In the genomic region with DNA sequence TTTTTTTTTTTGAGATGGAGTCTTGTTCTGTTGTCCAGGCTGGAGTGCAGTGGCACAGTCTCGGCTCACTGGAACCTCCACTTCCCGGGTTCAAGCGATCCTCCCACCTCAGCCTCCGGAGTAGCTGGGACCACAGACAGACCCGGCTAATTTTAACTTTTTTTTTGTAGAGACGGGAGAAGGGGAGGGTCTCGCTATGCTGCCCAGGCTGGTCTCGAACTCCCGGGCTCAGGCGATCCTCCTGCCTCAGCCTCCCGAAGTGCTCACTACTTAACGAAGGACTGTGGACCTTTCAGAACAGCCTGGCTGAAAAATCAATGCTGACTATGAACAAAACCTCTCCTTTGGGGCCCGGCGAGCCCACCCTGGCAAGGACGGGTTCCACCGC, we compare ENCODE assay signal across 15 cellular contexts. TPM values are rescaled to one million over a fixed set of nuclear protein-coding genes. Genes with fewer than 3 reads are reported as not detected.
DNase-seq lines count a peak whose midpoint lies in the region; ATAC-seq and TF ChIP-seq lines count a peak whose summit lies in the region.
"Had no signal": no experiment of that assay in that cellular context is flagged by ENCODE, and none has a peak within 500 bp of the region (broad histone marks: within the 10 kb centered on the region; RNA-seq: fewer than 3 reads in every experiment).

No MANE protein-coding gene starts in this region.

- H3K27me3 Mint-ChIP-seq in progenitor cell of endocrine pancreas, result peaks cover 59% of the 10 kb centered on the region
- peaks cover 35% of the 10 kb centered on the region for H3K27me3 Mint-ChIP-seq in activated CD8-positive, alpha-beta T cell treated with anti-CD3 and anti-CD28 coated beads for 36 hours

- H3K4me3 Mint-ChIP-seq in progenitor cell of endocrine pancreas (ENCODE audit: low read depth), result peak overlapping the region; percentile 72
- H3K4me3 Mint-ChIP-seq in activated CD8-positive, alpha-beta T cell treated with anti-CD3 and anti-CD28 coated beads for 36 hours, result no peak overlapping the region
- H3K4me3 Mint-ChIP-seq: activated CD8-positive, alpha-beta T cell treated with anti-CD3 and anti-CD28 coated beads, Interleukin-2, amount 10 ng/mL, durations not matched to agents 7 days and 5 days had no signal

- CTCF ChIA-PET in activated CD8-positive, alpha-beta T cell treated with anti-CD3 and anti-CD28 coated beads for 36 hours (lab: Charles Lee), result no interaction called here

- intact Hi-C loops in heart left ventricle (cut with DNase I), result no loop called here
- intact Hi-C loops in left ventricle myocardium superior (cut with micrococcal nuclease), result no loop called here
- intact Hi-C loops in right cardiac atrium (cut with DNase I), result no loop called here
- intact Hi-C loops in vagina (cut with DNase I), result no loop called here
- intact Hi-C loops in posterior vena cava (cut with DNase I), result no loop called here
- intact Hi-C loops in activated CD8-positive, alpha-beta T cell treated with anti-CD3 and anti-CD28 coated beads for 36 hours (cut with micrococcal nuclease), result no loop called here

- H3K4me1 ChIP-seq in heart left ventricle, result peaks cover 0 to 12% (median 6%) of the 10 kb centered on the region in 12 donors
- H3K4me1 ChIP-seq in right cardiac atrium (ENCODE audit: control insufficient read depth, insufficient read depth, low read length), result peaks cover 3% of the 10 kb centered on the region
- H3K4me1 ChIP-seq in vagina, result peaks cover 15% of the 10 kb centered on the region

- H3K4me1 Mint-ChIP-seq in progenitor cell of endocrine pancreas (ENCODE audit: low read depth), result peaks cover 2% of the 10 kb centered on the region
- H3K4me1 Mint-ChIP-seq in activated CD8-positive, alpha-beta T cell treated with anti-CD3 and anti-CD28 coated beads for 36 hours (ENCODE audit: low read depth), result no peaks in the 10 kb centered on the region

- H3K27ac ChIP-seq in heart left ventricle, result no peak overlapping the region
- no peak overlapping the region for H3K27ac ChIP-seq in right cardiac atrium (ENCODE audit: low read length)
- H3K27ac ChIP-seq in vagina, result peak overlapping the region; percentile 61

- H3K27ac Mint-ChIP-seq in progenitor cell of endocrine pancreas, result no peak overlapping the region
- H3K27ac Mint-ChIP-seq in activated CD8-positive, alpha-beta T cell treated with anti-CD3 and anti-CD28 coated beads for 36 hours, result no peak overlapping the region
- H3K27ac Mint-ChIP-seq: activated CD8-positive, alpha-beta T cell treated with anti-CD3 and anti-CD28 coated beads, Interleukin-2, amount 10 ng/mL, durations not matched to agents 7 days and 5 days had no signal

- ATAC-seq in heart left ventricle, result no peak
- ATAC-seq in left ventricle myocardium superior, result no peak
- ATAC-seq in right cardiac atrium, result no peak
- ATAC-seq in activated CD8-positive, alpha-beta T cell treated with anti-CD3 and anti-CD28 coated beads for 36 hours, result no peak
- ATAC-seq: activated CD8-positive, alpha-beta T cell treated with anti-CD3 and anti-CD28 coated beads, Interleukin-2, amount 10 ng/mL, durations not matched to agents 7 days and 5 days had no signal

- DNase-seq in heart left ventricle, result peak in 1 of 5 donors; percentile 16
- DNase-seq in left ventricle myocardium superior, result no peak
- DNase-seq in right cardiac atrium, result no peak
- no peak for DNase-seq in progenitor cell of endocrine pancreas (ENCODE audit: low spot score, unreplicated experiment)
- no peak for DNase-seq in vagina (ENCODE audit: extremely low spot score in 2 of 2)
- DNase-seq in posterior vena cava (ENCODE audit: low spot score), result no peak
- no peak for DNase-seq in activated CD8-positive, alpha-beta T cell treated with anti-CD3 and anti-CD28 coated beads for 36 hours
- DNase-seq in NCI-H1694 treated with DMSO at 0.1 percent for 48 hours (lab: John Stamatoyannopoulos, UW), result no peak
- DNase-seq: activated CD8-positive, alpha-beta T cell treated with anti-CD3 and anti-CD28 coated beads, Interleukin-2, amount 10 ng/mL, durations not matched to agents 7 days and 5 days; activated naive CD4-positive, alpha-beta T cell treated with Interleukin-2 at 50 U/mL for 16 hours; DMS 273 treated with DMSO at 0.1 percent for 48 hours; NCI-H446 treated with DMSO at 0.1 percent for 48 hours; T-helper 9 cell had no signal

- H3K36me3 ChIP-seq in heart left ventricle (no peaks in the 10 kb centered on the region), vagina (no peaks in the 10 kb centered on the region)

- no peaks in the 10 kb centered on the region for H3K9me3 Mint-ChIP-seq in progenitor cell of endocrine pancreas (ENCODE audit: low read depth)
- H3K9me3 Mint-ChIP-seq in activated CD8-positive, alpha-beta T cell treated with anti-CD3 and anti-CD28 coated beads for 36 hours, result no peaks in the 10 kb centered on the region

- POLR2A ChIA-PET in activated CD8-positive, alpha-beta T cell treated with anti-CD3 and anti-CD28 coated beads for 36 hours (lab: Charles Lee), result no interaction called here

- peaks cover 0 to 25% (median 0%) of the 10 kb centered on the region in 9 donors for H3K27me3 ChIP-seq in heart left ventricle
- no peaks in the 10 kb centered on the region for H3K27me3 ChIP-seq in right cardiac atrium (ENCODE audit: control insufficient read depth, insufficient read depth)
- H3K27me3 ChIP-seq in vagina, result no peaks in the 10 kb centered on the region

- no peak for TF ChIP-seq POLR2A in heart left ventricle (IDR thresholded peaks at IDR 0.05)
- no peak for TF ChIP-seq POLR2A in vagina (IDR thresholded peaks at IDR 0.05)

- H3K9me3 ChIP-seq in heart left ventricle (no peaks in the 10 kb centered on the region), right cardiac atrium (ENCODE audit: control insufficient read depth, low read length) (no peaks in the 10 kb centered on the region), vagina (no peaks in the 10 kb centered on the region)

- TF ChIP-seq CTCF in heart left ventricle (IDR thresholded peaks at IDR 0.05), result no peak
- no peak for TF ChIP-seq CTCF in progenitor cell of endocrine pancreas (IDR thresholded peaks at IDR 0.05; ENCODE audit: unreplicated experiment)
- TF ChIP-seq CTCF in vagina (IDR thresholded peaks at IDR 0.05), result no peak
- TF ChIP-seq CTCF in activated CD8-positive, alpha-beta T cell treated with anti-CD3 and anti-CD28 coated beads for 36 hours (IDR thresholded peaks at IDR 0.05), result no peak

- WGBS in heart left ventricle, 4 donors, result 66 to 88% (median 70%) methylated on average over 12 to 16 of the region's 16 CpGs
- 69% methylated on average over 16 of the region's 16 CpGs for WGBS in right cardiac atrium

- H3K4me3 ChIP-seq in heart left ventricle, result peak overlapping the region; percentile 29 to 68 (median 50)
- peak overlapping the region; percentile 55 for H3K4me3 ChIP-seq in right cardiac atrium (ENCODE audit: low read length)
- H3K4me3 ChIP-seq in vagina, result peak overlapping the region; percentile 51 to 62

- no peaks in the 10 kb centered on the region for H3K36me3 Mint-ChIP-seq in progenitor cell of endocrine pancreas (ENCODE audit: insufficient read depth)
- no peaks in the 10 kb centered on the region for H3K36me3 Mint-ChIP-seq in activated CD8-positive, alpha-beta T cell treated with anti-CD3 and anti-CD28 coated beads for 36 hours (ENCODE audit: low read depth)

RNA-seq across cellular contexts. Expression of a gene that starts 10.9 kb away (rescaled TPM):
- 1 to 10 TPM in 4 of 9 donors, under 1 TPM in 4, not detected in 1; 0.63 to 3.8 (median 0.99) TPM for total RNA-seq in heart left ventricle
- polyA plus RNA-seq in heart left ventricle, result under 1 TPM; 0.11 to 0.80 TPM
- 1.2 TPM for total RNA-seq in left ventricle myocardium superior
- total RNA-seq in right cardiac atrium, result 1 to 10 TPM in 3 of 4 donors, under 1 TPM in 1; 0.89 to 2.9 (median 1.3) TPM
- 0.20 TPM for polyA plus RNA-seq in right cardiac atrium
- total RNA-seq in progenitor cell of endocrine pancreas, result 3.1 and 4.7 TPM in 2 replicates
- not detected for total RNA-seq in vagina
- 1 to 10 TPM in 1 of 2 donors, under 1 TPM in 1; 1.00 to 1.0 TPM for total RNA-seq in posterior vena cava
- total RNA-seq in activated CD8-positive, alpha-beta T cell treated with anti-CD3 and anti-CD28 coated beads for 36 hours, result not detected
- total RNA-seq: activated CD8-positive, alpha-beta T cell treated with anti-CD3 and anti-CD28 coated beads, Interleukin-2, amount 10 ng/mL, durations not matched to agents 7 days and 5 days; fibroblast of villous mesenchyme; HT1080 had no signal

RNA-seq across cellular contexts. Expression of a gene that starts 59.6 kb away (rescaled TPM):
- total RNA-seq in heart left ventricle (1 to 10 TPM in 8 of 9 donors, under 1 TPM in 1; 0.87 to 4.6 (median 2.6) TPM), left ventricle myocardium superior (1.9 TPM), right cardiac atrium (1 to 10 TPM; 2.6 to 5.8 (median 3.6) TPM), progenitor cell of endocrine pancreas (0.60 and 0.98 TPM in 2 replicates), vagina (not detected), posterior vena cava (not detected)
- polyA plus RNA-seq in heart left ventricle (1 to 10 TPM in 1 of 2 donors, under 1 TPM in 1; 0.79 to 4.3 TPM), right cardiac atrium (2.1 TPM)
- not detected for total RNA-seq in activated CD8-positive, alpha-beta T cell treated with anti-CD3 and anti-CD28 coated beads for 36 hours
- total RNA-seq: fibroblast of villous mesenchyme, HT1080 had no signal
